In genomic region chr20:23235173-23236027, GRCh38 we compare ENCODE assay signal across 1 cellular context.
TF ChIP-seq lines count a peak whose summit lies in the region.

No MANE protein-coding gene starts in this region.

TF ChIP-seq in HepG2, 621 proteins besides CTCF, POLR2A, EP300 and RAD21 (continued from another document):
- TF ChIP-seq, protein P1, sequence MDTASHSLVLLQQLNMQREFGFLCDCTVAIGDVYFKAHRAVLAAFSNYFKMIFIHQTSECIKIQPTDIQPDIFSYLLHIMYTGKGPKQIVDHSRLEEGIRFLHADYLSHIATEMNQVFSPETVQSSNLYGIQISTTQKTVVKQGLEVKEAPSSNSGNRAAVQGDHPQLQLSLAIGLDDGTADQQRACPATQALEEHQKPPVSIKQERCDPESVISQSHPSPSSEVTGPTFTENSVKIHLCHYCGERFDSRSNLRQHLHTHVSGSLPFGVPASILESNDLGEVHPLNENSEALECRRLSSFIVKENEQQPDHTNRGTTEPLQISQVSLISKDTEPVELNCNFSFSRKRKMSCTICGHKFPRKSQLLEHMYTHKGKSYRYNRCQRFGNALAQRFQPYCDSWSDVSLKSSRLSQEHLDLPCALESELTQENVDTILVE (CRISPR knock-in tag; IDR thresholded peaks at IDR 0.05), result no peak
- TF ChIP-seq THAP11 (CRISPR knock-in tag; IDR thresholded peaks at IDR 0.05) (peak; percentile 33; the same call in 1 of the 2 replicates), ZNF766 (CRISPR knock-in tag; IDR thresholded peaks at IDR 0.05; ENCODE audit: borderline replicate concordance) (no peak), ATM (IDR thresholded peaks at IDR 0.05; ENCODE audit: borderline replicate concordance) (no peak), CREBL2 (CRISPR knock-in tag; IDR thresholded peaks at IDR 0.05; ENCODE audit: borderline replicate concordance) (no peak), STAG1 (CRISPR knock-in tag; IDR thresholded peaks at IDR 0.05) (peak; percentile 82), ZNF484 (CRISPR knock-in tag; IDR thresholded peaks at IDR 0.05; ENCODE audit: borderline replicate concordance, low read depth) (no peak), ZNF788 (CRISPR knock-in tag; IDR thresholded peaks at IDR 0.05; ENCODE audit: borderline replicate concordance) (peak; percentile 35; the same call in 1 of the 2 replicates), ZNF234 (CRISPR knock-in tag; conservative IDR thresholded peaks at IDR 0.05) (no peak), SMC3 (IDR thresholded peaks at IDR 0.05; ENCODE audit: low read length) (peak; percentile 84), SNAPC5 (CRISPR knock-in tag; IDR thresholded peaks at IDR 0.05; ENCODE audit: borderline replicate concordance) (0 out of 2 replicates have a peak, but pooled peaks have one; percentile 41), ZNF589 (CRISPR knock-in tag; conservative IDR thresholded peaks at IDR 0.05) (no peak), ZNF644 (CRISPR knock-in tag; IDR thresholded peaks at IDR 0.05; ENCODE audit: low read depth) (0 out of 2 replicates have a peak, but pooled peaks have one; percentile 22), XRCC5 (optimal IDR thresholded peaks at IDR 0.05; ENCODE audit: low read length) (peak; percentile 81), AGO1 (IDR thresholded peaks at IDR 0.05; ENCODE audit: low read depth, low read length, poor library complexity, severe bottlenecking) (no peak), NFYC (CRISPR knock-in tag; IDR thresholded peaks at IDR 0.05) (0 out of 2 replicates have a peak, but pooled peaks have one; percentile 6), ZNF678 (CRISPR knock-in tag; IDR thresholded peaks at IDR 0.05) (no peak), CBX1 (IDR thresholded peaks at IDR 0.05; ENCODE audit: low read depth) (peak; percentile 74), MXD3 (CRISPR knock-in tag; IDR thresholded peaks at IDR 0.05) (no peak), ZMAT3 (CRISPR knock-in tag; conservative IDR thresholded peaks at IDR 0.05) (no peak), CBX5 (CRISPR knock-in tag; IDR thresholded peaks at IDR 0.05; ENCODE audit: borderline replicate concordance) (peak; percentile 90), SOX13 (IDR thresholded peaks at IDR 0.05) (no peak), SOX13 (CRISPR knock-in tag; conservative IDR thresholded peaks at IDR 0.05 in 1 of 2, IDR thresholded peaks at IDR 0.05 in 1 of 2) (no peak), TBX3 (IDR thresholded peaks at IDR 0.05; ENCODE audit: borderline replicate concordance) (no peak), ZNF331 (CRISPR knock-in tag; IDR thresholded peaks at IDR 0.05) (0 out of 2 replicates have a peak, but pooled peaks have one; percentile 25), ETV5 (CRISPR knock-in tag; IDR thresholded peaks at IDR 0.05; ENCODE audit: borderline replicate concordance) (peak; percentile 24; the same call in 1 of the 2 replicates), KMT2A (CRISPR knock-in tag; IDR thresholded peaks at IDR 0.05) (0 out of 2 replicates have a peak, but pooled peaks have one; percentile 22), FOSL2 (CRISPR knock-in tag; IDR thresholded peaks at IDR 0.05) (0 out of 2 replicates have a peak, but pooled peaks have one; percentile 16), KDM2A (CRISPR knock-in tag; IDR thresholded peaks at IDR 0.05; ENCODE audit: borderline replicate concordance, low read depth) (peak; percentile 40; the same call in 1 of the 2 replicates)
- TF ChIP-seq, protein P2, sequence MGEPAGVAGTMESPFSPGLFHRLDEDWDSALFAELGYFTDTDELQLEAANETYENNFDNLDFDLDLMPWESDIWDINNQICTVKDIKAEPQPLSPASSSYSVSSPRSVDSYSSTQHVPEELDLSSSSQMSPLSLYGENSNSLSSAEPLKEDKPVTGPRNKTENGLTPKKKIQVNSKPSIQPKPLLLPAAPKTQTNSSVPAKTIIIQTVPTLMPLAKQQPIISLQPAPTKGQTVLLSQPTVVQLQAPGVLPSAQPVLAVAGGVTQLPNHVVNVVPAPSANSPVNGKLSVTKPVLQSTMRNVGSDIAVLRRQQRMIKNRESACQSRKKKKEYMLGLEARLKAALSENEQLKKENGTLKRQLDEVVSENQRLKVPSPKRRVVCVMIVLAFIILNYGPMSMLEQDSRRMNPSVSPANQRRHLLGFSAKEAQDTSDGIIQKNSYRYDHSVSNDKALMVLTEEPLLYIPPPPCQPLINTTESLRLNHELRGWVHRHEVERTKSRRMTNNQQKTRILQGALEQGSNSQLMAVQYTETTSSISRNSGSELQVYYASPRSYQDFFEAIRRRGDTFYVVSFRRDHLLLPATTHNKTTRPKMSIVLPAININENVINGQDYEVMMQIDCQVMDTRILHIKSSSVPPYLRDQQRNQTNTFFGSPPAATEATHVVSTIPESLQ (CRISPR knock-in tag; conservative IDR thresholded peaks at IDR 0.05), result no peak
- TF ChIP-seq, protein P3, sequence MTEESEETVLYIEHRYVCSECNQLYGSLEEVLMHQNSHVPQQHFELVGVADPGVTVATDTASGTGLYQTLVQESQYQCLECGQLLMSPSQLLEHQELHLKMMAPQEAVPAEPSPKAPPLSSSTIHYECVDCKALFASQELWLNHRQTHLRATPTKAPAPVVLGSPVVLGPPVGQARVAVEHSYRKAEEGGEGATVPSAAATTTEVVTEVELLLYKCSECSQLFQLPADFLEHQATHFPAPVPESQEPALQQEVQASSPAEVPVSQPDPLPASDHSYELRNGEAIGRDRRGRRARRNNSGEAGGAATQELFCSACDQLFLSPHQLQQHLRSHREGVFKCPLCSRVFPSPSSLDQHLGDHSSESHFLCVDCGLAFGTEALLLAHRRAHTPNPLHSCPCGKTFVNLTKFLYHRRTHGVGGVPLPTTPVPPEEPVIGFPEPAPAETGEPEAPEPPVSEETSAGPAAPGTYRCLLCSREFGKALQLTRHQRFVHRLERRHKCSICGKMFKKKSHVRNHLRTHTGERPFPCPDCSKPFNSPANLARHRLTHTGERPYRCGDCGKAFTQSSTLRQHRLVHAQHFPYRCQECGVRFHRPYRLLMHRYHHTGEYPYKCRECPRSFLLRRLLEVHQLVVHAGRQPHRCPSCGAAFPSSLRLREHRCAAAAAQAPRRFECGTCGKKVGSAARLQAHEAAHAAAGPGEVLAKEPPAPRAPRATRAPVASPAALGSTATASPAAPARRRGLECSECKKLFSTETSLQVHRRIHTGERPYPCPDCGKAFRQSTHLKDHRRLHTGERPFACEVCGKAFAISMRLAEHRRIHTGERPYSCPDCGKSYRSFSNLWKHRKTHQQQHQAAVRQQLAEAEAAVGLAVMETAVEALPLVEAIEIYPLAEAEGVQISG (CRISPR knock-in tag; IDR thresholded peaks at IDR 0.05), result peak; percentile 62
- TF ChIP-seq, protein P4, sequence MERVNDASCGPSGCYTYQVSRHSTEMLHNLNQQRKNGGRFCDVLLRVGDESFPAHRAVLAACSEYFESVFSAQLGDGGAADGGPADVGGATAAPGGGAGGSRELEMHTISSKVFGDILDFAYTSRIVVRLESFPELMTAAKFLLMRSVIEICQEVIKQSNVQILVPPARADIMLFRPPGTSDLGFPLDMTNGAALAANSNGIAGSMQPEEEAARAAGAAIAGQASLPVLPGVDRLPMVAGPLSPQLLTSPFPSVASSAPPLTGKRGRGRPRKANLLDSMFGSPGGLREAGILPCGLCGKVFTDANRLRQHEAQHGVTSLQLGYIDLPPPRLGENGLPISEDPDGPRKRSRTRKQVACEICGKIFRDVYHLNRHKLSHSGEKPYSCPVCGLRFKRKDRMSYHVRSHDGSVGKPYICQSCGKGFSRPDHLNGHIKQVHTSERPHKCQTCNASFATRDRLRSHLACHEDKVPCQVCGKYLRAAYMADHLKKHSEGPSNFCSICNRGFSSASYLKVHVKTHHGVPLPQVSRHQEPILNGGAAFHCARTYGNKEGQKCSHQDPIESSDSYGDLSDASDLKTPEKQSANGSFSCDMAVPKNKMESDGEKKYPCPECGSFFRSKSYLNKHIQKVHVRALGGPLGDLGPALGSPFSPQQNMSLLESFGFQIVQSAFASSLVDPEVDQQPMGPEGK (CRISPR knock-in tag; IDR thresholded peaks at IDR 0.05), result 0 out of 2 replicates have a peak, but pooled peaks have one; percentile 17
